ENCODE assay signal across 1 cellular context in genomic region chr5:10534491-10535236, GRCh38.
TF ChIP-seq lines count a peak whose summit lies in the region.

No MANE protein-coding gene starts in this region.

TF ChIP-seq in IMR-90, 13 proteins besides CTCF, POLR2A, EP300 and RAD21 (continued from another document):
- TF ChIP-seq ELK1 (IDR thresholded peaks at IDR 0.05; ENCODE audit: borderline replicate concordance, low read depth, low read length): no peak
- TF ChIP-seq FOS (IDR thresholded peaks at IDR 0.05; ENCODE audit: low read depth, low read length): no peak
TF ChIP-seq in IMR-90: peak in this region for 0.
